ENCODE assay signal across 8 cellular contexts in genomic region chr16:70064841-70065370, GRCh38. TPM values are rescaled to one million over a fixed set of nuclear protein-coding genes. Genes with fewer than 3 reads are reported as not detected.
DNase-seq lines count a peak whose midpoint lies in the region; ATAC-seq and TF ChIP-seq lines count a peak whose summit lies in the region.
"Not testable (repeated sequence)": the region's sequence is repeated elsewhere in the genome, so short reads cannot be mapped to it uniquely, and the experiment has no call there.

No MANE protein-coding gene starts in this region.

- not testable (repeated sequence) for H3K9me3 Mint-ChIP-seq in CD14-positive monocyte; GM23338; MCF 10A (ENCODE audit: unreplicated experiment)

- H3K27ac Mint-ChIP-seq in CD14-positive monocyte (peak overlapping the region in 6 of 7 donors; percentile 35 to 80 (median 52)), MCF 10A (ENCODE audit: low read depth, unreplicated experiment) (peak overlapping the region; percentile 57)
- not testable (repeated sequence) for H3K27ac Mint-ChIP-seq in GM23338

- CTCF ChIA-PET in MCF 10A (lab: Yijun Ruan, JAX): not testable (repeated sequence)

- not testable (repeated sequence) for H3K9me2 ChIP-seq in GM23338 (ENCODE audit: insufficient read depth)

- H3K36me3 Mint-ChIP-seq in CD14-positive monocyte; GM23338 (ENCODE audit: low read depth); MCF 10A (ENCODE audit: insufficient read depth, unreplicated experiment): not testable (repeated sequence)

- ATAC-seq in GM23338: peak; percentile 8

- not testable (repeated sequence) for H3K27ac ChIP-seq in GM23338 (ENCODE audit: low read depth)
- H3K27ac ChIP-seq in left ventricle myocardium inferior (replicated peaks): peak overlapping the region; percentile 90

- POLR2A ChIA-PET in MCF 10A (lab: Yijun Ruan, JAX): interaction anchor here (1.1 kb wide), 1 partner anchor 49 kb away, joined by 4 read pairs; the partner anchor contains the start of gene PDPR

- H3K4me3 ChIP-seq in GM23338 (peak overlapping the region; percentile 91), left ventricle myocardium inferior (peak overlapping the region; percentile 87), neuron (ENCODE audit: low read length) (peak overlapping the region; percentile 78)

- not testable (repeated sequence) for H3K36me3 ChIP-seq in GM23338 (ENCODE audit: insufficient read depth); left ventricle myocardium inferior; neuron (ENCODE audit: insufficient read depth, low read length)

- DNase-seq in CD14-positive monocyte (ENCODE audit: low spot score) (peak; percentile 53), GM23338 (ENCODE audit: low spot score) (peak; percentile 27), NCI-H2171 (lab: John Stamatoyannopoulos, UW) (peak; percentile 6), MCF 10A (ENCODE audit: unreplicated experiment) (peak; percentile 16), left ventricle myocardium inferior (peak; percentile 42)
- DNase-seq in activated CD4-positive, alpha-beta T cell treated with anti-CD3 and anti-CD28 coated beads, Interleukin-2, amount 50 U/mL, for 1 hour: peak; percentile 71
- peak; percentile 66 to 74 for DNase-seq in stimulated activated CD8-positive, alpha-beta memory T cell treated with anti-CD3 and anti-CD28 coated beads, Interleukin-15, amount 100 ng/mL, for 4 hours (ENCODE audit: low read depth in 2 of 2)

- H3K4me1 ChIP-seq in GM23338 (ENCODE audit: insufficient read depth); neuron (ENCODE audit: insufficient read depth, low read length): not testable (repeated sequence)
- H3K4me1 ChIP-seq in left ventricle myocardium inferior: peaks cover 26% of the 10 kb centered on the region

- not testable (repeated sequence) for H3K9me3 ChIP-seq in left ventricle myocardium inferior (replicated peaks); neuron (ENCODE audit: low read length)

- intact Hi-C loops in CD14-positive monocyte (cut with micrococcal nuclease); MCF 10A (cut with micrococcal nuclease); left ventricle myocardium inferior (cut with micrococcal nuclease): not testable (repeated sequence)

- H3K4me1 Mint-ChIP-seq in CD14-positive monocyte (peaks cover 15% of the 10 kb centered on the region), GM23338 (peaks cover 14% of the 10 kb centered on the region)
- not testable (repeated sequence) for H3K4me1 Mint-ChIP-seq in MCF 10A (ENCODE audit: insufficient read depth, unreplicated experiment)

- not testable (repeated sequence) for TF ChIP-seq CTCF in CD14-positive monocyte (IDR thresholded peaks at IDR 0.05); GM23338 (conservative IDR thresholded peaks at IDR 0.05; ENCODE audit: low read depth in 2 of 2); MCF 10A (IDR thresholded peaks at IDR 0.05; ENCODE audit: unreplicated experiment)
- TF ChIP-seq CTCF in left ventricle myocardium inferior (IDR thresholded peaks at IDR 0.05; ENCODE audit: borderline replicate concordance): peak; percentile 18

- H3K27me3 ChIP-seq in GM23338 (ENCODE audit: insufficient read depth); left ventricle myocardium inferior (ENCODE audit: low read depth); neuron (ENCODE audit: insufficient read depth, low read length): not testable (repeated sequence)

- peak overlapping the region; percentile 90 for H3K4me2 ChIP-seq in GM23338

- not testable (repeated sequence) for H3K27me3 Mint-ChIP-seq in CD14-positive monocyte (ENCODE audit: low read depth in 3 of 3); GM23338 (ENCODE audit: insufficient read depth, low read depth, poor library complexity); MCF 10A (ENCODE audit: insufficient read depth, unreplicated experiment)

- BruUV-seq in MCF 10A (replicated peaks; lab: Mats Ljungman, UMichigan): not testable (repeated sequence)

- H3K4me3 Mint-ChIP-seq in CD14-positive monocyte: peak overlapping the region; percentile 82 to 86
- H3K4me3 Mint-ChIP-seq in GM23338: peak overlapping the region; percentile 83
- peak overlapping the region; percentile 84 for H3K4me3 Mint-ChIP-seq in MCF 10A (ENCODE audit: unreplicated experiment)

- peak overlapping the region; percentile 5; the same call in 1 of the 2 replicates for H2AFZ ChIP-seq in GM23338
- H2AFZ ChIP-seq in neuron (ENCODE audit: low read depth, low read length): peak overlapping the region; percentile 89

- H3F3A ChIP-seq in GM23338 (replicated peaks; ENCODE audit: low read depth): not testable (repeated sequence)

- not testable (repeated sequence) for H4K20me1 ChIP-seq in GM23338 (replicated peaks; ENCODE audit: insufficient read depth)

- H3K79me2 ChIP-seq in GM23338 (replicated peaks; ENCODE audit: insufficient read depth): peaks cover 38% of the 10 kb centered on the region

RNA-seq across cellular contexts. Expression of gene PDPR, which starts 49.2 kb away (rescaled TPM):
- 1 to 10 TPM; 5.1 to 5.7 TPM for polyA plus RNA-seq in CD14-positive monocyte
- total RNA-seq in GM23338 (2014; rRNA removed; shearing (Covaris generic)): 35.7 and 38.2 TPM in 2 replicates
- 7.8 and 8.3 TPM in 2 replicates for polyA plus RNA-seq in GM23338 (2016; fragmentation: Nextera tagmentation; extraction: Ambion mirVana)
- 18.8 and 25.6 TPM in 2 replicates for total RNA-seq in MCF 10A (2022)
- 22.2 TPM for total RNA-seq in left ventricle myocardium inferior

Comparison
In these comparisons a context has a peak if more than half of its experiments do, and no peak if none do; other contexts are left out.
1. DNase-seq: peak in every context shown above with its lines; median percentile 71 in activated CD4-positive, alpha-beta T cell treated with anti-CD3 and anti-CD28 coated beads, Interleukin-2, amount 50 U/mL, for 1 hour; 70 in stimulated activated CD8-positive, alpha-beta memory T cell treated with anti-CD3 and anti-CD28 coated beads, Interleukin-15, amount 100 ng/mL, for 4 hours; 53 in CD14-positive monocyte; 42 in left ventricle myocardium inferior; 27 in GM23338; 16 in MCF 10A; 6 in NCI-H2171.